8 cellular contexts compared by ENCODE assay signal in genomic region chr12:111596985-111597730, GRCh38. TPM values are rescaled to one million over a fixed set of nuclear protein-coding genes. Genes with fewer than 3 reads are reported as not detected.
A peak's percentile ranks its signal among the peaks of the same experiment; 100 is the strongest.
DNase-seq lines count a peak whose midpoint lies in the region; ATAC-seq and TF ChIP-seq lines count a peak whose summit lies in the region.

No MANE protein-coding gene starts in this region.

- peak; percentile 38 to 74 for TF ChIP-seq POLR2A in adrenal gland (IDR thresholded peaks at IDR 0.05)

- POLR2A ChIA-PET in PC-3 (lab: Charles Lee; ENCODE audit: unreplicated experiment) = no interaction called here

- peak; percentile 23 for ATAC-seq in PC-3
- no peak for ATAC-seq in HG02981 (IDR thresholded peaks at IDR 0.05; ENCODE audit: unreplicated experiment)
- no peak for ATAC-seq in HG03457 (IDR thresholded peaks at IDR 0.05; ENCODE audit: unreplicated experiment)

- H3K36me3 ChIP-seq in PC-3 (ENCODE audit: low read depth, low read length) = no peaks in the 10 kb centered on the region
- H3K36me3 ChIP-seq in adrenal gland (replicated peaks in 1 of 2) = no peaks in the 10 kb centered on the region
- H3K36me3 ChIP-seq in cardiac muscle cell = no peaks in the 10 kb centered on the region
- no peaks in the 10 kb centered on the region for H3K36me3 ChIP-seq in osteoblast (ENCODE audit: insufficient read depth, low read length)

- CTCF ChIA-PET in PC-3 (lab: Charles Lee) = interaction anchor here (0.9 kb wide), 1 partner anchor 19 kb away, joined by 4 read pairs; no protein-coding TSS in a partner anchor

- H2AFZ ChIP-seq in PC-3 (ENCODE audit: low read length) (peak overlapping the region; percentile 88), osteoblast (ENCODE audit: low read length) (peak overlapping the region; percentile 36)

- H3K4me2 ChIP-seq in PC-3 (ENCODE audit: low read length) (peak overlapping the region; percentile 89), osteoblast (ENCODE audit: insufficient read depth, low read length) (peak overlapping the region; percentile 94)

- WGBS in adrenal gland, 4 donors = 2 to 6% (median 4%) methylated on average over 22 to 27 of the region's 27 CpGs

- TF ChIP-seq CTCF in PC-3 (conservative IDR thresholded peaks at IDR 0.05; ENCODE audit: low read depth, low read length) (no peak), adrenal gland (IDR thresholded peaks at IDR 0.05) (no peak), cardiac muscle cell (IDR thresholded peaks at IDR 0.05; ENCODE audit: low read depth, low read length) (no peak), osteoblast (IDR thresholded peaks at IDR 0.05; ENCODE audit: extremely low read depth, low read depth, low read length) (no peak)

- H3K4me1 ChIP-seq in PC-3 (ENCODE audit: insufficient read depth, low read length) (peaks cover 42% of the 10 kb centered on the region), adrenal gland (replicated peaks in 1 of 2) (peaks cover 39 to 52% of the 10 kb centered on the region in 2 donors), cardiac muscle cell (ENCODE audit: low read depth) (peaks cover 22% of the 10 kb centered on the region), osteoblast (ENCODE audit: insufficient read depth, low read length) (peaks cover 32% of the 10 kb centered on the region)

- no peaks in the 10 kb centered on the region for H3K9me3 ChIP-seq in PC-3 (ENCODE audit: low read length)
- H3K9me3 ChIP-seq in adrenal gland (replicated peaks in 1 of 3) = no peaks in the 10 kb centered on the region
- H3K9me3 ChIP-seq in cardiac muscle cell (ENCODE audit: low read depth) = no peaks in the 10 kb centered on the region
- no peaks in the 10 kb centered on the region for H3K9me3 ChIP-seq in osteoblast (ENCODE audit: low read depth, low read length)

- peak overlapping the region; percentile 81 for H3K9ac ChIP-seq in PC-3 (ENCODE audit: low read length)

- H3K4me3 ChIP-seq in PC-3 (ENCODE audit: low read length) (peak overlapping the region; percentile 87), adrenal gland (peak overlapping the region; percentile 84 to 98 (median 93)), cardiac muscle cell (peak overlapping the region; percentile 69), osteoblast (ENCODE audit: insufficient read depth, low read length) (peak overlapping the region; percentile 95)

- intact Hi-C loops in PC-3 (cut with micrococcal nuclease) = loop anchor here (2.0 to 5.0 kb wide), 3 partner anchors 18 to 70 kb away; no protein-coding TSS in a partner anchor
- intact Hi-C loops in adrenal gland (cut with DNase I) = no loop called here

- H3K9me2 ChIP-seq in PC-3 (replicated peaks; ENCODE audit: low read length) = no peaks in the 10 kb centered on the region

- peak; percentile 53 for DNase-seq in COLO829 (ENCODE audit: low spot score)
- peak; percentile 29 for DNase-seq in HS-5 (ENCODE audit: low read depth)
- DNase-seq in PC-3 = peak; percentile 68
- peak; percentile 55 to 87 (median 81) for DNase-seq in adrenal gland
- peak; percentile 67 to 77 for DNase-seq in cardiac muscle cell (ENCODE audit: low read depth in 1 of 2, low spot score in 1 of 2)
- peak; percentile 90 for DNase-seq in osteoblast (ENCODE audit: insufficient read length, low spot score, missing footprints)

- TSS peak; percentile 62 for BruUV-seq in PC-3 (replicated peaks; lab: Mats Ljungman, UMichigan)

- H3F3A ChIP-seq in PC-3 (ENCODE audit: low read length, unreplicated experiment) = no peaks in the 10 kb centered on the region

- peaks cover 78% of the 10 kb centered on the region for H3K79me2 ChIP-seq in PC-3 (ENCODE audit: low read length)
- H3K79me2 ChIP-seq in osteoblast (ENCODE audit: insufficient read depth, low read length) = peaks cover 71% of the 10 kb centered on the region

- H3K27ac ChIP-seq in PC-3 (ENCODE audit: low read length) = peak overlapping the region; percentile 27
- H3K27ac ChIP-seq in adrenal gland = peak overlapping the region; percentile 87 to 100 (median 95)
- peak overlapping the region; percentile 100 for H3K27ac ChIP-seq in cardiac muscle cell
- peak overlapping the region; percentile 66 for H3K27ac ChIP-seq in osteoblast (ENCODE audit: low read depth, low read length)

- H3K27me3 ChIP-seq in PC-3 (ENCODE audit: low read length) = no peaks in the 10 kb centered on the region
- no peaks in the 10 kb centered on the region for H3K27me3 ChIP-seq in adrenal gland
- H3K27me3 ChIP-seq in cardiac muscle cell = no peaks in the 10 kb centered on the region
- H3K27me3 ChIP-seq in osteoblast (ENCODE audit: insufficient read depth, low read length) = no peaks in the 10 kb centered on the region

- H4K20me1 ChIP-seq in PC-3 (ENCODE audit: low read length) (peaks cover 32% of the 10 kb centered on the region), osteoblast (ENCODE audit: insufficient read depth, low read length) (peaks cover 55% of the 10 kb centered on the region)

RNA-seq across cellular contexts. Expression of gene ATXN2, which starts 2.0 kb away (rescaled TPM):
- total RNA-seq in PC-3 (2014; rRNA removed) (17.2 and 24.3 TPM in 2 replicates), adrenal gland (100 to 1,000 TPM in 1 of 8 donors, 10 to 100 TPM in 7; 31.0 to 241 (median 63.1) TPM), cardiac muscle cell (17.2 and 29.5 TPM in 2 replicates), osteoblast (39.4 and 51.9 TPM in 2 replicates)
- polyA plus RNA-seq in adrenal gland (10 to 100 TPM; 41.5 to 60.7 (median 56.7) TPM), cardiac muscle cell (52.7 and 62.9 TPM in 2 replicates)

Comparison
In these comparisons a context has a peak if more than half of its experiments do, and no peak if none do; other contexts are left out.
1. DNase-seq: peak in every context shown above with its lines; median percentile 90 in osteoblast; 81 in adrenal gland; 72 in cardiac muscle cell; 68 in PC-3; 53 in COLO829; 29 in HS-5.
2. H3K27ac ChIP-seq: peak in every context shown above with its lines; median percentile 100 in cardiac muscle cell; 95 in adrenal gland; 66 in osteoblast; 27 in PC-3.